In genomic region chr7:150378115-150378852, GRCh38 we compare ENCODE assay signal across 8 cellular contexts. TPM values are rescaled to one million over a fixed set of nuclear protein-coding genes. Genes with fewer than 3 reads are reported as not detected.
DNase-seq lines count a peak whose midpoint lies in the region; ATAC-seq and TF ChIP-seq lines count a peak whose summit lies in the region.

No MANE protein-coding gene starts in this region.

- DNase-seq in GDM1 (lab: John Stamatoyannopoulos, UW) (peak; percentile 31), NCI-H82 (lab: John Stamatoyannopoulos, UW) (peak; percentile 92), fibroblast of the aortic adventitia (ENCODE audit: low read depth) (peak; percentile 57), GM19240 (ENCODE audit: insufficient read length, low spot score) (no peak)
- DNase-seq in activated T-cell treated with anti-CD3 and anti-CD28 coated beads, Interleukin-2, amount 50 U/mL, for 48 hours: peak; percentile 55 to 56

- H3K4me3 Mint-ChIP-seq in nephron: peak overlapping the region; percentile 83 to 91 (median 90)

- H3K27me3 Mint-ChIP-seq in nephron (ENCODE audit: low read depth): no peaks in the 10 kb centered on the region

- TF ChIP-seq CTCF in fibroblast of the aortic adventitia (IDR thresholded peaks at IDR 0.05; ENCODE audit: insufficient read depth, low read length) (no peak), nephron (IDR thresholded peaks at IDR 0.05; ENCODE audit: unreplicated experiment in 3 of 3) (peak in 1 of 3 experiments; percentile 29)

- H3K4me1 Mint-ChIP-seq in nephron: peaks cover 72% of the 10 kb centered on the region

- H3K9me3 Mint-ChIP-seq in nephron: no peaks in the 10 kb centered on the region

- H3K36me3 Mint-ChIP-seq in nephron (ENCODE audit: low read depth): peaks cover 20% of the 10 kb centered on the region

- peak; percentile 21 for ATAC-seq in HG03378 (IDR thresholded peaks at IDR 0.05; ENCODE audit: unreplicated experiment)
- no peak for ATAC-seq in HG02973 (IDR thresholded peaks at IDR 0.05; ENCODE audit: unreplicated experiment)

- H3K27ac Mint-ChIP-seq in nephron: peak overlapping the region; percentile 64 to 98 (median 95)

- peak overlapping the region; percentile 73 for H3K4me3 ChIP-seq in fibroblast of the aortic adventitia (ENCODE audit: low read depth, low read length)

RNA-seq across cellular contexts. Expression of gene ZNF775, which starts 0.8 kb away (rescaled TPM):
- 2.8 and 4.4 TPM in 2 replicates for total RNA-seq in fibroblast of the aortic adventitia (ENCODE audit: low replicate concordance)

RNA-seq across cellular contexts. Expression of gene REPIN1, which starts 9.7 kb away (rescaled TPM):
- 33.6 and 40.5 TPM in 2 replicates for total RNA-seq in fibroblast of the aortic adventitia (ENCODE audit: low replicate concordance)

RNA-seq across cellular contexts. Expression of gene RARRES2, which starts 36.9 kb away (rescaled TPM):
- total RNA-seq in fibroblast of the aortic adventitia (ENCODE audit: low replicate concordance): 1.4 and 76.1 TPM in 2 replicates

RNA-seq across cellular contexts. Expression of gene ACTR3C, which starts 54.9 kb away (rescaled TPM):
- 0.54 TPM in 1 of 2 replicates, not detected in the other for total RNA-seq in fibroblast of the aortic adventitia (ENCODE audit: low replicate concordance)

RNA-seq across cellular contexts. Expression of gene LRRC61, which starts 55.1 kb away (rescaled TPM):
- 0.09 and 2.2 TPM in 2 replicates for total RNA-seq in fibroblast of the aortic adventitia (ENCODE audit: low replicate concordance)
